ENCODE assay signal across 14 cellular contexts in genomic region chr4:10619220-10619619, GRCh38.
A peak's percentile ranks its signal among the peaks of the same experiment; 100 is the strongest.
DNase-seq lines count a peak whose midpoint lies in the region; ATAC-seq and TF ChIP-seq lines count a peak whose summit lies in the region.
"Had no signal": no experiment of that assay in that cellular context is flagged by ENCODE, and none has a peak within 500 bp of the region (broad histone marks: within the 10 kb centered on the region; RNA-seq: fewer than 3 reads in every experiment).

No MANE protein-coding gene starts in this region.

- DNase-seq in Daoy (ENCODE audit: low read depth) (peak; percentile 59), NCI-H2029 treated with DMSO at 0.1 percent for 48 hours (lab: John Stamatoyannopoulos, UW) (peak; percentile 98), SJCRH30 (peak; percentile 71 to 82), kidney glomerular epithelial cell (lab: John Stamatoyannopoulos, UW) (peak; percentile 15), GM23338 (ENCODE audit: low spot score) (no peak)
- DNase-seq in effector memory CD4-positive, alpha-beta T cell, result no peak
- no peak for DNase-seq in activated T-cell treated with anti-CD3 and anti-CD28 coated beads, Interleukin-2, amount 50 U/mL, for 48 hours
- no peak for DNase-seq in activated CD4-positive, alpha-beta T cell treated with anti-CD3 and anti-CD28 coated beads for 4 hours
- DNase-seq: activated CD8-positive, alpha-beta T cell treated with anti-CD3 and anti-CD28 coated beads, Interleukin-2, amount 10 ng/mL, durations not matched to agents 7 days and 5 days; AML-193; heart right ventricle; Right ventricle myocardium superior had no signal

- H3K4me1 Mint-ChIP-seq in GM23338, result no peaks in the 10 kb centered on the region
- H3K4me1 Mint-ChIP-seq: neural crest cell had no signal

- no peaks in the 10 kb centered on the region for H3K36me3 Mint-ChIP-seq in GM23338 (ENCODE audit: low read depth)

- H3K27ac Mint-ChIP-seq in GM23338, result no peak overlapping the region
- H3K27ac Mint-ChIP-seq: activated CD8-positive, alpha-beta T cell treated with anti-CD3 and anti-CD28 coated beads, Interleukin-2, amount 10 ng/mL, durations not matched to agents 7 days and 5 days had no signal

- H3K27me3 Mint-ChIP-seq in GM23338 (ENCODE audit: insufficient read depth, low read depth, poor library complexity), result peaks cover 2% of the 10 kb centered on the region

- ATAC-seq in GM23338, result no peak
- ATAC-seq: activated CD8-positive, alpha-beta T cell treated with anti-CD3 and anti-CD28 coated beads, Interleukin-2, amount 10 ng/mL, durations not matched to agents 7 days and 5 days; heart right ventricle had no signal

- H3K27ac ChIP-seq in SJCRH30 (no peak overlapping the region; the same call in 1 of the 2 replicates), GM23338 (ENCODE audit: low read depth) (no peak overlapping the region)
- no peak overlapping the region for H3K27ac ChIP-seq in effector memory CD4-positive, alpha-beta T cell (ENCODE audit: insufficient read depth, low read length, poor library complexity, severe bottlenecking)
- H3K27ac ChIP-seq: breast epithelium, heart right ventricle had no signal

- H3K4me3 ChIP-seq in SJCRH30 (no peak overlapping the region), GM23338 (no peak overlapping the region)
- no peak overlapping the region for H3K4me3 ChIP-seq in effector memory CD4-positive, alpha-beta T cell (ENCODE audit: insufficient read depth, low read depth, low read length, poor library complexity, severe bottlenecking)
- H3K4me3 ChIP-seq: breast epithelium, heart right ventricle had no signal

- no peak overlapping the region for H2AFZ ChIP-seq in GM23338

- peaks cover 3% of the 10 kb centered on the region; the same call in 1 of the 2 replicates for H3K9me2 ChIP-seq in GM23338 (ENCODE audit: insufficient read depth)

- TF ChIP-seq CTCF in GM23338 (conservative IDR thresholded peaks at IDR 0.05; ENCODE audit: low read depth in 2 of 2), result peak in 1 of 2 experiments; percentile 10; a peak in 1 of 4 replicates

- H3K4me3 Mint-ChIP-seq in GM23338, result no peak overlapping the region
- H3K4me3 Mint-ChIP-seq: activated CD8-positive, alpha-beta T cell treated with anti-CD3 and anti-CD28 coated beads, Interleukin-2, amount 10 ng/mL, durations not matched to agents 7 days and 5 days; neural crest cell had no signal

- H3K4me1 ChIP-seq in SJCRH30, result peaks cover 10% of the 10 kb centered on the region; the same call in 1 of the 2 replicates
- H3K4me1 ChIP-seq in effector memory CD4-positive, alpha-beta T cell (ENCODE audit: control insufficient read depth, insufficient read depth, low read length, poor library complexity, severe bottlenecking), result no peaks in the 10 kb centered on the region
- H3K4me1 ChIP-seq in GM23338 (ENCODE audit: insufficient read depth), result no peaks in the 10 kb centered on the region
- H3K4me1 ChIP-seq: breast epithelium, heart right ventricle had no signal

- 0 out of 2 replicates have a peak, but pooled peaks cover 3% of the 10 kb centered on the region for H3K9me3 ChIP-seq in SJCRH30 (replicated peaks)
- H3K9me3 ChIP-seq in effector memory CD4-positive, alpha-beta T cell (ENCODE audit: control insufficient read depth, low read length), result no peaks in the 10 kb centered on the region
- H3K9me3 ChIP-seq: breast epithelium, heart right ventricle had no signal

- H3F3A ChIP-seq in GM23338 (replicated peaks; ENCODE audit: low read depth), result no peaks in the 10 kb centered on the region

- H3K4me2 ChIP-seq in GM23338, result no peak overlapping the region

- no peaks in the 10 kb centered on the region for H3K36me3 ChIP-seq in SJCRH30
- H3K36me3 ChIP-seq in effector memory CD4-positive, alpha-beta T cell (ENCODE audit: control insufficient read depth, insufficient read depth, low read length), result no peaks in the 10 kb centered on the region
- no peaks in the 10 kb centered on the region for H3K36me3 ChIP-seq in GM23338 (ENCODE audit: insufficient read depth)
- H3K36me3 ChIP-seq: breast epithelium, heart right ventricle had no signal

- no peaks in the 10 kb centered on the region for H4K20me1 ChIP-seq in GM23338 (replicated peaks; ENCODE audit: insufficient read depth)

- no peaks in the 10 kb centered on the region for H3K79me2 ChIP-seq in GM23338 (replicated peaks; ENCODE audit: insufficient read depth)

- H3K27me3 ChIP-seq in SJCRH30 (no peaks in the 10 kb centered on the region), GM23338 (ENCODE audit: insufficient read depth) (no peaks in the 10 kb centered on the region)
- H3K27me3 ChIP-seq in effector memory CD4-positive, alpha-beta T cell (replicated peaks; ENCODE audit: control insufficient read depth, insufficient read depth, low read length, poor library complexity, severe bottlenecking), result no peaks in the 10 kb centered on the region
- H3K27me3 ChIP-seq: breast epithelium had no signal

- H3K9me3 Mint-ChIP-seq in GM23338, result no peaks in the 10 kb centered on the region
- H3K9me3 Mint-ChIP-seq: neural crest cell had no signal

TF ChIP-seq in GM23338, 12 proteins besides CTCF, POLR2A, EP300 and RAD21 (continues in another document):
- TF ChIP-seq NANOG (IDR thresholded peaks at IDR 0.05; ENCODE audit: borderline replicate concordance) (no peak), EZH2 (IDR thresholded peaks at IDR 0.05; ENCODE audit: low read depth, unreplicated experiment) (no peak), JUNB (IDR thresholded peaks at IDR 0.05; ENCODE audit: unreplicated experiment) (no peak), POLR2AphosphoS5 (IDR thresholded peaks at IDR 0.05; ENCODE audit: low read depth) (no peak), ZNF114 (CRISPR knock-in tag; IDR thresholded peaks at IDR 0.05) (no peak), STAT1 (IDR thresholded peaks at IDR 0.05; ENCODE audit: unreplicated experiment) (no peak), ZNF462 (CRISPR knock-in tag; IDR thresholded peaks at IDR 0.05) (no peak), ETS1 (IDR thresholded peaks at IDR 0.05) (no peak)

Comparison
In these comparisons a context has a peak if more than half of its experiments do, and no peak if none do; other contexts are left out.
1. DNase-seq: peak in Daoy (single experiment), NCI-H2029 treated with DMSO at 0.1 percent for 48 hours (single experiment), SJCRH30 (2 of 2) and kidney glomerular epithelial cell (single experiment); none in effector memory CD4-positive, alpha-beta T cell (0 of 3), activated T-cell treated with anti-CD3 and anti-CD28 coated beads, Interleukin-2, amount 50 U/mL, for 48 hours (0 of 2), activated CD4-positive, alpha-beta T cell treated with anti-CD3 and anti-CD28 coated beads for 4 hours (0 of 2) and GM23338 (single experiment).